Comparison of ENCODE assay signal across 8 cellular contexts in genomic region chr11:72782081-72782920, GRCh38. TPM values are rescaled to one million over a fixed set of nuclear protein-coding genes. Genes with fewer than 3 reads are reported as not detected.
A peak's percentile ranks its signal among the peaks of the same experiment; 100 is the strongest.
DNase-seq lines count a peak whose midpoint lies in the region; ATAC-seq, FAIRE-seq and TF ChIP-seq lines count a peak whose summit lies in the region.

No MANE protein-coding gene starts in this region.

- no peaks in the 10 kb centered on the region for H3K36me3 ChIP-seq in lower lobe of right lung
- no peaks in the 10 kb centered on the region for H3K36me3 ChIP-seq in upper lobe of right lung

- in situ Hi-C loops in astrocyte of the spinal cord (cut with HindIII; ENCODE audit: low sequenced_read_pairs), result no loop called here

- TF ChIP-seq CTCF in astrocyte of the spinal cord (IDR thresholded peaks at IDR 0.05; ENCODE audit: low read depth, low read length) (no peak), lower lobe of right lung (IDR thresholded peaks at IDR 0.05) (no peak), upper lobe of right lung (IDR thresholded peaks at IDR 0.05) (no peak)

- ATAC-seq in lower lobe of right lung, result peak in 1 of 2 donors; percentile 9
- ATAC-seq in upper lobe of right lung, result peak; percentile 12
- no peak for ATAC-seq in HG02678 (IDR thresholded peaks at IDR 0.05; ENCODE audit: unreplicated experiment)

- no peaks in the 10 kb centered on the region for H3K9me3 ChIP-seq in lower lobe of right lung
- H3K9me3 ChIP-seq in upper lobe of right lung, result no peaks in the 10 kb centered on the region

- H3K4me3 ChIP-seq in astrocyte of the spinal cord (ENCODE audit: low read depth, low read length) (peak overlapping the region; percentile 31), lower lobe of right lung (peak overlapping the region; percentile 62), upper lobe of right lung (peak overlapping the region; percentile 58)

- peak; percentile 81 for FAIRE-seq in GM12892 (lab: Jason Lieb, UNC)

- intact Hi-C loops in lower lobe of right lung (cut with DNase I), result no loop called here
- intact Hi-C loops in upper lobe of right lung (cut with DNase I), result no loop called here

- H3K27ac ChIP-seq in lower lobe of right lung, result no peak overlapping the region
- no peak overlapping the region for H3K27ac ChIP-seq in upper lobe of right lung

- TF ChIP-seq POLR2A in GM12892 (IDR thresholded peaks at IDR 0.05; ENCODE audit: low read depth, low read length), result no peak

- DNase-seq in GM12892 (ENCODE audit: insufficient read length), result no peak
- DNase-seq in NCI-H1092 (lab: John Stamatoyannopoulos, UW), result peak; percentile 11
- no peak for DNase-seq in astrocyte of the spinal cord (ENCODE audit: low read depth, low spot score)
- DNase-seq in lower lobe of right lung, result peak; percentile 56
- DNase-seq in upper lobe of right lung, result no peak
- no peak for DNase-seq in NCI-H524 treated with DMSO at 0.1 percent for 48 hours (lab: John Stamatoyannopoulos, UW)
- no peak for DNase-seq in GM03348 (ENCODE audit: low spot score)

- peaks cover 50% of the 10 kb centered on the region for H3K4me1 ChIP-seq in lower lobe of right lung
- peaks cover 33% of the 10 kb centered on the region for H3K4me1 ChIP-seq in upper lobe of right lung

- H3K27me3 ChIP-seq in lower lobe of right lung (ENCODE audit: low read depth), result peaks cover 5% of the 10 kb centered on the region
- no peaks in the 10 kb centered on the region for H3K27me3 ChIP-seq in upper lobe of right lung

RNA-seq across cellular contexts. Expression of gene STARD10, which starts 11.5 kb away (rescaled TPM):
- 24.3 TPM for polyA plus RNA-seq in GM12892 (2012; ENCODE audit: missing spikeins)
- total RNA-seq in lower lobe of right lung (126 TPM), upper lobe of right lung (116 TPM)

RNA-seq across cellular contexts. Expression of gene ARAP1, which starts 30.1 kb away (rescaled TPM):
- 48.4 TPM for polyA plus RNA-seq in GM12892 (2012; ENCODE audit: missing spikeins)
- total RNA-seq in lower lobe of right lung (276 TPM), upper lobe of right lung (226 TPM)

RNA-seq across cellular contexts. Expression of gene ATG16L2, which starts 31.9 kb away (rescaled TPM):
- 59.2 TPM for polyA plus RNA-seq in GM12892 (2012; ENCODE audit: missing spikeins)
- total RNA-seq in lower lobe of right lung (104 TPM), upper lobe of right lung (77.5 TPM)

Comparison
In these comparisons a context has a peak if more than half of its experiments do, and no peak if none do; other contexts are left out.
1. DNase-seq: peak in NCI-H1092 (single experiment) and lower lobe of right lung (single experiment); none in GM12892 (single experiment), astrocyte of the spinal cord (single experiment), upper lobe of right lung (single experiment), NCI-H524 treated with DMSO at 0.1 percent for 48 hours (single experiment) and GM03348 (single experiment).
2. Peak in every context shown above with its lines, with median percentiles within 50 percentile points of each other: H3K4me3 ChIP-seq.